Comparison of ENCODE assay signal across 9 cellular contexts in genomic region chr20:879626-880025, GRCh38. TPM values are rescaled to one million over a fixed set of nuclear protein-coding genes. Genes with fewer than 3 reads are reported as not detected.
"Had no signal": no experiment of that assay in that cellular context is flagged by ENCODE, and none has a peak within 500 bp of the region (broad histone marks: within the 10 kb centered on the region; RNA-seq: fewer than 3 reads in every experiment).

No MANE protein-coding gene starts in this region.

- H3K27ac ChIP-seq: GM23248, HL-60 had no signal

- H3K36me3 ChIP-seq: HAP-1 had no signal

- H2AFZ ChIP-seq: GM23248 had no signal

- DNase-seq: GM23248, GOT3, H7, KBM-7 had no signal

- H3K4me1 ChIP-seq: HAP-1 had no signal

- H3K9me3 ChIP-seq: HAP-1 had no signal

- ATAC-seq: HCT116, HepG2 had no signal

- H3K4me3 ChIP-seq: GM23248, HAP-1 had no signal

RNA-seq across cellular contexts. Expression of gene ANGPT4, which starts 36.5 kb away (rescaled TPM):
- total RNA-seq: GM23248, HepG2 had no signal
- polyA plus RNA-seq: GM23248, HepG2, IgD-negative memory B cell had no signal
